Comparison of ENCODE assay signal across 25 cellular contexts in the genomic region with DNA sequence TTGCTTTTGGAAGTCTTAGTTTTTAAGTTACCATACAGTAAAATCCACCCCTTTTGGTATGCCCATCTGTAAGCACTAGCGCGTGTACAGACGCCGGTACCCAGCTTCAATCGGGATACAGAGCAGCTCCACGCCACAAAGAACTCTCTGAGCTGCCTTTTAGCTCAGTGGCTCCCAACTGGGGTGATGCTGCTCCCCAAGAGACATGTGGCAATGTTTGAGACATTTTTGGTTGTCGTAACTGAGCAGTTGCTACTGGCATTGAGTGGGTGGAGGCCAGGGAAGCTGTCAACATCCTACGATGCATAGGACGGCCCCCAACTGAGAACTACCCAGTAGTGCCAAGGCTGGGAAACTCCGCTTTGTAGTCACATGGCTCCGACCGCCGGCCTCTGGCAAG.
"Had no signal": no experiment of that assay in that cellular context is flagged by ENCODE, and none has a peak within 500 bp of the region (broad histone marks: within the 10 kb centered on the region; RNA-seq: fewer than 3 reads in every experiment).

No MANE protein-coding gene starts in this region.

- DNase-seq: cortex of kidney; effector memory CD8-positive, alpha-beta T cell; erythroblast; esophagus squamous epithelium; foreskin melanocyte; hypothalamus; immature natural killer cell; islet precursor cell; mesenchymal stem cell; mucosa of descending colon; naive B cell; nucleus accumbens; right cardiac atrium; stimulated activated CD4-positive, alpha-beta T cell treated with anti-CD3 and anti-CD28 coated beads, Interleukin-15, amount 100 ng/mL, for 24 hours; stimulated activated CD4-positive, alpha-beta T cell treated with anti-CD3 and anti-CD28 coated beads, Interleukin-2, amount 100 ng/mL, for 48 hours; stimulated activated naive B cell treated with anti-CD40 and anti-IgM and Interleukin-4, amounts not matched to agents 10 μg/mL and 1 μg/mL and 100 μg/mL, for 72 hours; upper lobe of right lung had no signal

- H3K27me3 ChIP-seq: tibial nerve, upper lobe of right lung, vagina had no signal

- H3K36me3 ChIP-seq: thoracic aorta, upper lobe of right lung, vagina had no signal

- H3K27ac ChIP-seq: esophagus squamous epithelium, psoas muscle, skin epidermis, thoracic aorta, upper lobe of right lung, vagina had no signal

- H3K9me3 Mint-ChIP-seq: effector memory CD8-positive, alpha-beta T cell; immature natural killer cell; mesothelial cell of epicardium; natural killer cell treated with Interleukin-12 subunit alpha and Interleukin-12 subunit beta and Interleukin-15 and Interleukin-18, amount 100 ng/mL, for 72 hours; stimulated activated naive CD8-positive, alpha-beta T cell treated with anti-CD3 and anti-CD28 coated beads, Interleukin-15, Interleukin-2, amounts not matched to agents 100 ng/mL and 50 ng/mL, for 24 hours had no signal

- H3K9me3 ChIP-seq: esophagus squamous epithelium, mucosa of descending colon, psoas muscle, thoracic aorta, tibial nerve, upper lobe of right lung, vagina had no signal

- H3K27me3 Mint-ChIP-seq: stimulated activated naive CD8-positive, alpha-beta T cell treated with anti-CD3 and anti-CD28 coated beads, Interleukin-15, Interleukin-2, amounts not matched to agents 100 ng/mL and 50 ng/mL, for 24 hours had no signal

- H3K4me1 ChIP-seq: psoas muscle, upper lobe of right lung, vagina had no signal

- H3K4me3 ChIP-seq: esophagus squamous epithelium, mucosa of descending colon, psoas muscle, skin epidermis, thoracic aorta, tibial nerve, upper lobe of right lung, vagina had no signal

- H3K4me3 Mint-ChIP-seq: effector memory CD8-positive, alpha-beta T cell; immature natural killer cell; mesothelial cell of epicardium; naive B cell; natural killer cell treated with Interleukin-12 subunit alpha and Interleukin-12 subunit beta and Interleukin-15 and Interleukin-18, amount 100 ng/mL, for 72 hours; stimulated activated naive B cell treated with anti-CD40 and anti-IgM and Interleukin-4, amounts not matched to agents 10 μg/mL and 1 μg/mL and 100 μg/mL, for 72 hours; stimulated activated naive CD8-positive, alpha-beta T cell treated with anti-CD3 and anti-CD28 coated beads, Interleukin-15, Interleukin-2, amounts not matched to agents 100 ng/mL and 50 ng/mL, for 24 hours had no signal

- H3K27ac Mint-ChIP-seq: effector memory CD8-positive, alpha-beta T cell; immature natural killer cell; mesothelial cell of epicardium; naive B cell; natural killer cell treated with Interleukin-12 subunit alpha and Interleukin-12 subunit beta and Interleukin-15 and Interleukin-18, amount 100 ng/mL, for 72 hours; stimulated activated naive B cell treated with anti-CD40 and anti-IgM and Interleukin-4, amounts not matched to agents 10 μg/mL and 1 μg/mL and 100 μg/mL, for 72 hours; stimulated activated naive CD8-positive, alpha-beta T cell treated with anti-CD3 and anti-CD28 coated beads, Interleukin-15, Interleukin-2, amounts not matched to agents 100 ng/mL and 50 ng/mL, for 24 hours had no signal

- H3K4me1 Mint-ChIP-seq: immature natural killer cell; mesothelial cell of epicardium; naive B cell; stimulated activated naive B cell treated with anti-CD40 and anti-IgM and Interleukin-4, amounts not matched to agents 10 μg/mL and 1 μg/mL and 100 μg/mL, for 72 hours had no signal

- H3K36me3 Mint-ChIP-seq: immature natural killer cell; naive B cell; natural killer cell treated with Interleukin-12 subunit alpha and Interleukin-12 subunit beta and Interleukin-15 and Interleukin-18, amount 100 ng/mL, for 72 hours; stimulated activated naive B cell treated with anti-CD40 and anti-IgM and Interleukin-4, amounts not matched to agents 10 μg/mL and 1 μg/mL and 100 μg/mL, for 72 hours had no signal
